13 cellular contexts compared by ENCODE assay signal in the genomic region with DNA sequence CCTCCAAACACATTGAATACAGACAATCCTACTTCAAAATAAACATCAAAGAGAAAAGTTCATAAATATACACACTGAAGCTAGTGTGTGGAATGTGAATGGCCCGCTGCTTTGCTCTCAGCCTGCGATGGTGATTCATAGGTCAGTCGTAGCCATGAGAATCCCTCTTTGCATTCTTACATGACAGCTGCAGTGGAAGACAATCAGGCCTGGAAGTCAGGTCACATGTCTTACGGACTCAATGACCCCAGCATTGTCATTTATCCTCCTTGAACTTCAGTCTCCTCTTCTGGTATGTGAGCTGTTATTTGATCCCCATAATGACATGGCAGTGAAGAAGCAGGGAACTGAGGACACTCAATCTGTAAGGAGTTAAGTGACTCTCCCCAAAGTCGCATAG.
A peak's percentile ranks its signal among the peaks of the same experiment; 100 is the strongest.
DNase-seq lines count a peak whose midpoint lies in the region; ATAC-seq, FAIRE-seq and TF ChIP-seq lines count a peak whose summit lies in the region.
"Had no signal": no experiment of that assay in that cellular context is flagged by ENCODE, and none has a peak within 500 bp of the region (broad histone marks: within the 10 kb centered on the region; RNA-seq: fewer than 3 reads in every experiment).

No MANE protein-coding gene starts in this region.

- H3K4me3 ChIP-seq in brain microvascular endothelial cell (ENCODE audit: low read depth, low read length) (no peak overlapping the region), gastrocnemius medialis (no peak overlapping the region), small intestine (ENCODE audit: low read depth in 1 of 2, low read length in 2 of 2) (no peak overlapping the region)

- intact Hi-C loops in natural killer cell (cut with micrococcal nuclease) (no loop called here), gastrocnemius medialis (cut with DNase I; ENCODE audit: low total_unique reads) (no loop called here)

- H3K27ac ChIP-seq in brain microvascular endothelial cell = no peak overlapping the region
- H3K27ac ChIP-seq in gastrocnemius medialis = no peak overlapping the region
- no peak overlapping the region for H3K27ac ChIP-seq in small intestine (ENCODE audit: low read depth in 1 of 2, low read length in 1 of 2)

- H3K9me3 ChIP-seq in gastrocnemius medialis (no peaks in the 10 kb centered on the region), small intestine (ENCODE audit: control insufficient read depth, low read depth) (no peaks in the 10 kb centered on the region)

- TF ChIP-seq POLR2A in gastrocnemius medialis (IDR thresholded peaks at IDR 0.05) = no peak

- TF ChIP-seq CTCF in natural killer cell (IDR thresholded peaks at IDR 0.05) (no peak), brain microvascular endothelial cell (IDR thresholded peaks at IDR 0.05; ENCODE audit: low read depth, low read length, missing control alignments) (no peak), gastrocnemius medialis (IDR thresholded peaks at IDR 0.05 in 4 of 5, conservative IDR thresholded peaks at IDR 0.05 in 1 of 5) (no peak)

- in situ Hi-C loops in brain microvascular endothelial cell (cut with HindIII; ENCODE audit: low pct_ligation_motif_present, low sequenced_read_pairs) (no loop called here), gastrocnemius medialis (cut with MboI; ENCODE audit: low sequenced_read_pairs in 4 of 4) (no loop called here)

- no peaks in the 10 kb centered on the region for H3K27me3 Mint-ChIP-seq in natural killer cell treated with Interleukin-12 subunit alpha and Interleukin-12 subunit beta and Interleukin-15 and Interleukin-18, amount 100 ng/mL, for 72 hours
- H3K27me3 Mint-ChIP-seq in natural killer cell (ENCODE audit: low read depth in 2 of 2) = peaks cover 7 to 16% of the 10 kb centered on the region in 2 donors

- DNase-seq in natural killer cell treated with Interleukin-12 subunit alpha and Interleukin-12 subunit beta and Interleukin-15 and Interleukin-18, amount 100 ng/mL, for 72 hours (ENCODE audit: low spot score) = no peak
- DNase-seq in natural killer cell (no peak), brain microvascular endothelial cell (peak; percentile 32), iris pigment epithelial cell (ENCODE audit: low read depth) (peak; percentile 45), COR-L47 (lab: John Stamatoyannopoulos, UW) (no peak), gastrocnemius medialis (no peak), small intestine (no peak)
- DNase-seq in activated CD4-positive, alpha-beta T cell treated with anti-CD3 and anti-CD28 coated beads, Interleukin-2, amount 50 U/mL, for 4 hours = no peak
- DNase-seq: activated CD4-positive, alpha-beta T cell treated with anti-CD3 and anti-CD28 coated beads for 4 hours; aorta; DMS153; stimulated activated CD4-positive, alpha-beta T cell treated with anti-CD3 and anti-CD28 coated beads, Interleukin-2, amount 100 ng/mL, for 24 hours had no signal

- H3K4me3 Mint-ChIP-seq in natural killer cell treated with Interleukin-12 subunit alpha and Interleukin-12 subunit beta and Interleukin-15 and Interleukin-18, amount 100 ng/mL, for 72 hours = peak overlapping the region; percentile 34
- no peak overlapping the region for H3K4me3 Mint-ChIP-seq in natural killer cell

- H3K9me3 Mint-ChIP-seq in natural killer cell treated with Interleukin-12 subunit alpha and Interleukin-12 subunit beta and Interleukin-15 and Interleukin-18, amount 100 ng/mL, for 72 hours = no peaks in the 10 kb centered on the region
- no peaks in the 10 kb centered on the region for H3K9me3 Mint-ChIP-seq in natural killer cell

- FAIRE-seq in small intestine (lab: Jason Lieb, UNC) = no peak
- FAIRE-seq: urothelium cell line had no signal

- WGBS in small intestine, 3 donors = 60 to 76% (median 72%) methylated on average over 5 of the region's 5 CpGs

- H3K27ac Mint-ChIP-seq in natural killer cell treated with Interleukin-12 subunit alpha and Interleukin-12 subunit beta and Interleukin-15 and Interleukin-18, amount 100 ng/mL, for 72 hours = peak overlapping the region in 1 of 2 donors; percentile 55
- H3K27ac Mint-ChIP-seq in natural killer cell = no peak overlapping the region

- peaks cover 43% of the 10 kb centered on the region for H3K36me3 Mint-ChIP-seq in natural killer cell treated with Interleukin-12 subunit alpha and Interleukin-12 subunit beta and Interleukin-15 and Interleukin-18, amount 100 ng/mL, for 72 hours
- peaks cover 6% of the 10 kb centered on the region for H3K36me3 Mint-ChIP-seq in natural killer cell

- peaks cover 49 to 56% of the 10 kb centered on the region in 2 donors for H3K4me1 Mint-ChIP-seq in natural killer cell treated with Interleukin-12 subunit alpha and Interleukin-12 subunit beta and Interleukin-15 and Interleukin-18, amount 100 ng/mL, for 72 hours (ENCODE audit: low read depth in 2 of 2)
- H3K4me1 Mint-ChIP-seq in natural killer cell = peaks cover 13 to 18% of the 10 kb centered on the region in 2 donors

- no peak for ATAC-seq in natural killer cell treated with Interleukin-12 subunit alpha and Interleukin-12 subunit beta and Interleukin-15 and Interleukin-18, amount 100 ng/mL, for 72 hours
- ATAC-seq in natural killer cell = no peak
- ATAC-seq in gastrocnemius medialis = no peak

- H3K4me1 ChIP-seq in gastrocnemius medialis (no peaks in the 10 kb centered on the region), small intestine (ENCODE audit: control insufficient read depth in 2 of 2, insufficient read depth in 1 of 2, low read depth in 1 of 2, low read length in 1 of 2) (no peaks in the 10 kb centered on the region)

- H3K36me3 ChIP-seq in brain microvascular endothelial cell (replicated peaks) (no peaks in the 10 kb centered on the region), gastrocnemius medialis (no peaks in the 10 kb centered on the region), small intestine (ENCODE audit: control insufficient read depth in 2 of 2, insufficient read depth in 2 of 2, low read length in 2 of 2) (no peaks in the 10 kb centered on the region)

- H3K27me3 ChIP-seq in brain microvascular endothelial cell (replicated peaks) (no peaks in the 10 kb centered on the region), gastrocnemius medialis (no peaks in the 10 kb centered on the region), small intestine (ENCODE audit: control insufficient read depth in 2 of 2, insufficient read depth in 2 of 2, low read length in 2 of 2) (no peaks in the 10 kb centered on the region)

Comparison
In these comparisons a context has a peak if more than half of its experiments do, and no peak if none do; other contexts are left out.
1. DNase-seq: peak in brain microvascular endothelial cell (single experiment) and iris pigment epithelial cell (single experiment); none in natural killer cell treated with Interleukin-12 subunit alpha and Interleukin-12 subunit beta and Interleukin-15 and Interleukin-18, amount 100 ng/mL, for 72 hours (single experiment), natural killer cell (single experiment), activated CD4-positive, alpha-beta T cell treated with anti-CD3 and anti-CD28 coated beads, Interleukin-2, amount 50 U/mL, for 4 hours (0 of 2), COR-L47 (single experiment), gastrocnemius medialis (0 of 2) and small intestine (single experiment).